In the genomic region with DNA sequence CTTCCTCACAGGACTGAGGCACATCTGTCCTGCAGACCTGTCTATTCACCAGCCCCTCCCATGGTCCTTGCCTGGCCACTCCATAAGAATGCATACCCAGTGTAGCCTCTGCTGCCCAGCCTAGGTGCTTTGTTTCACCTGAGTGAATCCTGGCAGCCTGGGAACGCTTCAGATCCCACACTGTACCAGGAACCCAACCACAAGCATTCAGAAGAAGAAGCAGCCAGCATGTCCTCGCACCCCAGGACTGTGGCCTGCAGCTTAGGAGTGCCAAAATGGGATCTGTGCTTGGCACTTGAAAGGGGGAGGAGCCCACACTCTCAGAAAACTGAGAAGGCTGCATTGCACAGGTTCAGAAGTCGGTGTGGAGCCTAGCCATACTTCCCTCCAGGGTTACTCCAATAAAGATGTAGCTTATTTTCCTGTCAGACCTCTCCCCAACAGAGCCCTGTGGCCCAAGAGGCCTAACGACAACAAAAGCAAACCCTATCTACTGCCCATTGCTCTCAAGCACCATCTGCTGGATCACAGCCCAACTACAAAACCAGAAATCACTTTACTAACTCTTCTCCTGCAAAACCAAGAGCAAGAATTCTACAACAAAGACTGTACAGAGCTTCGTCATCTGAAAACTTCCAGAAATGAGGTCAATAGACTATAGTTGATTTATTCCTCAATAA, we compare ENCODE assay signal across 18 cellular contexts.
DNase-seq lines count a peak whose midpoint lies in the region; ATAC-seq, FAIRE-seq and TF ChIP-seq lines count a peak whose summit lies in the region.
"Had no signal": no experiment of that assay in that cellular context is flagged by ENCODE, and none has a peak within 500 bp of the region (broad histone marks: within the 10 kb centered on the region; RNA-seq: fewer than 3 reads in every experiment).

No MANE protein-coding gene starts in this region.

- H3K36me3 Mint-ChIP-seq in glutamatergic neuron (ENCODE audit: unreplicated experiment) = no peaks in the 10 kb centered on the region

- TF ChIP-seq CTCF in glutamatergic neuron (IDR thresholded peaks at IDR 0.05; ENCODE audit: partially characterized antibody, unreplicated experiment) = no peak

- no peaks in the 10 kb centered on the region for H3K27me3 Mint-ChIP-seq in glutamatergic neuron (ENCODE audit: unreplicated experiment)
- H3K27me3 Mint-ChIP-seq: activated CD4-positive, alpha-beta T cell treated with anti-CD3 and anti-CD28 coated beads for 36 hours; natural killer cell treated with Interleukin-12 subunit alpha and Interleukin-12 subunit beta and Interleukin-15 and Interleukin-18, amount 100 ng/mL, for 72 hours had no signal

- no peaks in the 10 kb centered on the region for H3K9me3 Mint-ChIP-seq in glutamatergic neuron (ENCODE audit: unreplicated experiment)

- no peak for ATAC-seq in HG02981 (IDR thresholded peaks at IDR 0.05; ENCODE audit: unreplicated experiment)
- ATAC-seq: activated CD4-positive, alpha-beta T cell treated with anti-CD3 and anti-CD28 coated beads for 36 hours had no signal

- no peak overlapping the region for H3K27ac Mint-ChIP-seq in glutamatergic neuron (ENCODE audit: unreplicated experiment)
- H3K27ac Mint-ChIP-seq: activated CD4-positive, alpha-beta T cell treated with anti-CD3 and anti-CD28 coated beads for 36 hours; natural killer cell treated with Interleukin-12 subunit alpha and Interleukin-12 subunit beta and Interleukin-15 and Interleukin-18, amount 100 ng/mL, for 72 hours had no signal

- no peak overlapping the region for H3K4me3 Mint-ChIP-seq in glutamatergic neuron (ENCODE audit: unreplicated experiment)
- H3K4me3 Mint-ChIP-seq: activated CD4-positive, alpha-beta T cell treated with anti-CD3 and anti-CD28 coated beads for 36 hours; natural killer cell treated with Interleukin-12 subunit alpha and Interleukin-12 subunit beta and Interleukin-15 and Interleukin-18, amount 100 ng/mL, for 72 hours had no signal

- no peak overlapping the region for H3K27ac ChIP-seq in caudate nucleus (ENCODE audit: low read depth, low read length)
- H3K27ac ChIP-seq: right lobe of liver had no signal

- peak; percentile 40 for DNase-seq in ELF-1 (ENCODE audit: low read depth, low spot score)
- peak; percentile 7 for DNase-seq in HT1080 (ENCODE audit: low read depth)
- peak; percentile 1 for DNase-seq in SW480 (ENCODE audit: low spot score)
- peak; percentile 56 for DNase-seq in islet precursor cell
- no peak for DNase-seq in GM19239 (ENCODE audit: insufficient read length, low spot score)
- no peak for DNase-seq in caudate nucleus (lab: John Stamatoyannopoulos, UW)
- DNase-seq in glutamatergic neuron = no peak
- DNase-seq: activated CD4-positive, alpha-beta T cell treated with anti-CD3 and anti-CD28 coated beads for 36 hours; BE2C; DND-41; KG1; NCI-H1930; right lobe of liver; stimulated activated CD4-positive, alpha-beta T cell treated with anti-CD3 and anti-CD28 coated beads, Interleukin-4, amount 100 ng/mL, for 1 hour had no signal

- H3K4me1 Mint-ChIP-seq in glutamatergic neuron (ENCODE audit: low read depth, unreplicated experiment) = no peaks in the 10 kb centered on the region
- H3K4me1 Mint-ChIP-seq: activated CD4-positive, alpha-beta T cell treated with anti-CD3 and anti-CD28 coated beads for 36 hours had no signal

- FAIRE-seq in GM19239 (lab: Jason Lieb, UNC) = no peak
- FAIRE-seq: endothelial cell of umbilical vein, urothelium cell line had no signal

Comparison
In these comparisons a context has a peak if more than half of its experiments do, and no peak if none do; other contexts are left out.
1. DNase-seq: peak in ELF-1 (single experiment), HT1080 (single experiment), SW480 (single experiment) and islet precursor cell (single experiment); none in GM19239 (single experiment), caudate nucleus (0 of 61) and glutamatergic neuron (single experiment).